In the genomic region with DNA sequence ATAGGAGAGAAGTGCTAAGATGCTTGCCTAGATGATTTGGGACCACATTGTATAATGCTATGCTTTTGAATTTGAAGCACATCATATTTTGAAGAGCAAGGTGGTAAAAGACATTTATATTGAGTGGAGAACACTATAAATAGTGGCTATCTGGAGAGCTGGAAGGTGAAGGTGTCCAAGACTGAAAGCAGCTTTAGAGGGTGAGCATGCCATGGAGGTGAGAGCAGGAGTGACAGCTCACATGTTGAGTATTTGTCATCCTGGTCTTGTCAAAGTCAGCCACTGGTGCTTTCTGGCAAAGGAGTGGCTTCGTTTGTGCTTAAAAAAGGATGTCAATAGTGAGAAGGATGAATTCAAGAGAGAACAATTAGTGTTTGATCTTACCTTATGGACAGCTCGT, we compare ENCODE assay signal across 22 cellular contexts.
"Had no signal": no experiment of that assay in that cellular context is flagged by ENCODE, and none has a peak within 500 bp of the region (broad histone marks: within the 10 kb centered on the region; RNA-seq: fewer than 3 reads in every experiment).

No MANE protein-coding gene starts in this region.

- H3K9me3 ChIP-seq: pancreas, testis, thyroid gland had no signal

- H3K27me3 ChIP-seq: pancreas, right lobe of liver, testis, thyroid gland, transverse colon, upper lobe of left lung had no signal

- FAIRE-seq: islet of Langerhans, kidney, pancreas had no signal

- H3K27ac ChIP-seq: lower lobe of right lung, pancreas, psoas muscle, right lobe of liver, testis, thyroid gland, transverse colon, upper lobe of left lung had no signal

- ATAC-seq: lower lobe of right lung; naive thymus-derived CD8-positive, alpha-beta T cell; pancreas; psoas muscle; right lobe of liver; stimulated activated memory B cell treated with anti-CD40 and anti-IgM and Interleukin-4, amounts not matched to agents 10 μg/mL and 1 μg/mL and 100 μg/mL, for 72 hours; stimulated activated naive CD8-positive, alpha-beta T cell treated with anti-CD3 and anti-CD28 coated beads, Interleukin-15, amount 100 ng/mL, for 72 hours had no signal

- H3K4me1 ChIP-seq: lower lobe of right lung, pancreas, psoas muscle, right lobe of liver, testis, thyroid gland, transverse colon had no signal

- DNase-seq: hypothalamus; immature natural killer cell; kidney; lower lobe of right lung; naive thymus-derived CD8-positive, alpha-beta T cell; nucleus accumbens; pancreas; psoas muscle; right lobe of liver; stimulated activated CD4-positive, alpha-beta T cell treated with anti-CD3 and anti-CD28 coated beads, Interleukin-1b, Interleukin-23, amount 100 ng/mL, for 48 hours; stimulated activated CD4-positive, alpha-beta T cell treated with anti-CD3 and anti-CD28 coated beads, Interleukin-2, amount 100 ng/mL, for 48 hours; stimulated activated CD4-positive, alpha-beta T cell treated with anti-CD3 and anti-CD28 coated beads, Interleukin-4, amount 100 ng/mL, for 4 hours; stimulated activated CD8-positive, alpha-beta memory T cell treated with anti-CD3 and anti-CD28 coated beads, Interleukin-4, amount 100 ng/mL, for 48 hours; stimulated activated naive CD4-positive, alpha-beta T cell treated with Interleukin-2 at 50 U/mL for 16 hours; stimulated activated naive CD8-positive, alpha-beta T cell treated with anti-CD3 and anti-CD28 coated beads, Interleukin-15, amount 100 ng/mL, for 72 hours; testis; thyroid gland; transverse colon; upper lobe of left lung had no signal

- H3K36me3 ChIP-seq: lower lobe of right lung, pancreas, right lobe of liver, thyroid gland, transverse colon, upper lobe of left lung had no signal

- H3K4me3 ChIP-seq: lower lobe of right lung, pancreas, psoas muscle, right lobe of liver, smooth muscle cell, testis, thyroid gland, transverse colon, upper lobe of left lung had no signal
